ENCODE assay signal across 9 cellular contexts in the genomic region with DNA sequence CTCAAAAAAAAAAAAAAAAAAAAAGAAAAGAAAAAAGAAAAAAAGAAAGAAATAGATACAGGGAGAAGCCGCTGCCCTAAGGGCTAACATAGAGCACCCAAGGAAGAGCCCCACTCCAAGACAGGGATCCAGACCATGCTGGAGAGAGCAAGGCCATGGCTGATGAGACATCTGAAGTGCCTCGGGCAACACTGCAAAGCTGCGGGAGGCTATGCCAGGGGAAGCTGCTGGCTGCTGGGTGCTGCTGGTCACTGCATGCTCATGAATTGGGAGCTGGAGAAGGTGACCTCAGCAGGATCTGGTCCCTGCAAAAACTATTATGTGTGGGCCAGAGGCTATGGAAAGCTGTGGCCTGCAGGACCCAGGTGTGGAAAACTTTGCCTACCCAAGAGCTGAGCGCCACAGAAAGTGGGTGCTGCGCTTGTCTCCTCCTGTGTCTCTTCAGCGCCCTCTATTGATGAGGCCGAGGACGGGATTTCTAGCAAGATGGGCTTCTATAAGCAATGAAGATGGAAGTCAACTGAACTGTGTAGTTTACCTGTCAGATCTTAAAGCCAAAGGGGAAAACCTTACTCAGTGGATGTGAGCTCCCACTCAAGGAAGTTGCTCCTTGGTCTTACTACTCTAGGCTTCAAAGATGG. TPM values are rescaled to one million over a fixed set of nuclear protein-coding genes. Genes with fewer than 3 reads are reported as not detected.
DNase-seq lines count a peak whose midpoint lies in the region; ATAC-seq, FAIRE-seq and TF ChIP-seq lines count a peak whose summit lies in the region.
"Had no signal": no experiment of that assay in that cellular context is flagged by ENCODE, and none has a peak within 500 bp of the region (broad histone marks: within the 10 kb centered on the region; RNA-seq: fewer than 3 reads in every experiment).

No MANE protein-coding gene starts in this region.

- no peak overlapping the region for H2AFZ ChIP-seq in HepG2 (ENCODE audit: low read length)

- no peak for TF ChIP-seq EP300 in HepG2 (IDR thresholded peaks at IDR 0.05; ENCODE audit: low read depth in 2 of 2, low read length in 2 of 2)
- no peak for TF ChIP-seq EP300 in HepG2 (CRISPR knock-in tag; IDR thresholded peaks at IDR 0.05; ENCODE audit: borderline replicate concordance)

- peaks cover 0 to 15% of the 10 kb centered on the region in 2 experiments; a peak in 1 of 5 replicates for H3K27me3 ChIP-seq in HepG2 (ENCODE audit: control insufficient read depth in 1 of 2, insufficient read depth in 2 of 2, low read length in 2 of 2)

- H3K4me3 ChIP-seq in WI38 (ENCODE audit: low read depth, low read length) (no peak overlapping the region), cardiac fibroblast (replicated peaks in 1 of 2; ENCODE audit: low read depth in 2 of 2, low read length in 2 of 2) (no peak overlapping the region), HepG2 (replicated peaks in 1 of 3; ENCODE audit: insufficient read depth in 1 of 3, low read depth in 2 of 3, low read length in 3 of 3) (0 out of 6 replicates have a peak overlapping the region, but pooled peaks of 1 of the 3 experiments have one; percentile 26)

- no peaks in the 10 kb centered on the region for H4K20me1 ChIP-seq in HepG2 (ENCODE audit: insufficient read depth, low read length)

- POLR2A ChIA-PET in HepG2 (lab: Yijun Ruan, JAX): interaction anchor here (1.1 kb wide), 1 partner anchor 42 kb away, joined by 3 read pairs; no protein-coding TSS in a partner anchor

- no peaks in the 10 kb centered on the region for H3K36me3 ChIP-seq in HepG2 (replicated peaks in 1 of 2; ENCODE audit: control insufficient read depth in 1 of 2, insufficient read depth in 2 of 2, low read length in 2 of 2)

- intact Hi-C loops in HepG2 (cut with micrococcal nuclease; ENCODE audit: unreplicated experiment): loop anchor here (10.0 kb wide), 1 partner anchor 74 kb away; a partner anchor contains a TSS

- H3K79me2 ChIP-seq in HepG2 (ENCODE audit: insufficient read depth, low read length): no peaks in the 10 kb centered on the region

- peak; percentile 81 for FAIRE-seq in HepG2 (lab: Jason Lieb, UNC)
- FAIRE-seq: G401.6 had no signal

- peak; percentile 69 for DNase-seq in GM13976 (ENCODE audit: low spot score)
- DNase-seq in NCI-H2196 treated with DMSO at 0.1 percent for 48 hours (lab: John Stamatoyannopoulos, UW; ENCODE audit: unreplicated experiment): peak; percentile 46
- peak; percentile 82 to 83 for DNase-seq in cardiac fibroblast (ENCODE audit: low read depth in 2 of 2)
- DNase-seq in HepG2 (ENCODE audit: low spot score): peak; percentile 78
- peak; percentile 45 for DNase-seq in stimulated activated CD8-positive, alpha-beta memory T cell treated with anti-CD3 and anti-CD28 coated beads, Interleukin-12 subunit alpha, Interleukin-12 subunit beta, amount 100 ng/mL, for 24 hours (ENCODE audit: extremely low read depth)

- TF ChIP-seq CTCF in 22Rv1 (IDR thresholded peaks at IDR 0.05): peak; percentile 91
- TF ChIP-seq CTCF in GM13976 (IDR thresholded peaks at IDR 0.05; ENCODE audit: borderline replicate concordance, control extremely low read depth, extremely low read depth, insufficient read depth, missing control alignments): peak; percentile 82
- TF ChIP-seq CTCF in WI38 (IDR thresholded peaks at IDR 0.05; ENCODE audit: low read depth, low read length): peak; percentile 91
- peak; percentile 96 for TF ChIP-seq CTCF in cardiac fibroblast (IDR thresholded peaks at IDR 0.05; ENCODE audit: low read depth, low read length)
- TF ChIP-seq CTCF in HepG2 (CRISPR knock-in tag; IDR thresholded peaks at IDR 0.05): peak; percentile 89

- H3K4me2 ChIP-seq in HepG2 (ENCODE audit: low read depth, low read length): peak overlapping the region; percentile 63

- TF ChIP-seq POLR2A in HepG2 (IDR thresholded peaks at IDR 0.05; ENCODE audit: insufficient read depth in 1 of 2, low read depth in 2 of 2, low read length in 2 of 2): no peak

- peak; percentile 36; the same call in 1 of the 2 replicates for TF ChIP-seq RAD21 in HepG2 (CRISPR knock-in tag; IDR thresholded peaks at IDR 0.05)

- in situ Hi-C loops in GM13976 (cut with MboI; ENCODE audit: low sequenced_read_pairs, unreplicated experiment) (no loop called here), HepG2 (cut with HindIII; ENCODE audit: extremely low pct_ligation_motif_present, low pct_unique_long_range_greater_than_20kb) (no loop called here)

- no peak overlapping the region for H3K27ac ChIP-seq in 22Rv1
- no peak overlapping the region for H3K27ac ChIP-seq in HepG2 (ENCODE audit: extremely low read length, insufficient read depth, low read length)

- no TSS peak for BruUV-seq in HepG2 (replicated peaks; lab: Mats Ljungman, UMichigan)

- no peak overlapping the region for H3K9ac ChIP-seq in HepG2 (ENCODE audit: insufficient read depth, low read depth, low read length)

- peaks cover 20% of the 10 kb centered on the region for H3K4me1 ChIP-seq in HepG2 (ENCODE audit: insufficient read depth, low read length)

- ATAC-seq in HepG2: peak; percentile 82
- ATAC-seq in GM21723 (IDR thresholded peaks at IDR 0.05; ENCODE audit: unreplicated experiment): no peak

- no peaks in the 10 kb centered on the region for H3K9me3 ChIP-seq in HepG2 (ENCODE audit: low read length)

- WGBS in HepG2 (ENCODE audit: low lambda C conversion rate): 20% methylated on average over 8 of the region's 8 CpGs

- CTCF ChIA-PET in HepG2 (lab: Yijun Ruan, JAX; ENCODE audit: low intra/inter-chr PET ratio, low total read pairs): interaction anchor here (0.6 to 1.1 kb wide), 3 partner anchors 19 to 77 kb away, joined by 3 to 4 read pairs (median 3); no protein-coding TSS in a partner anchor

RNA-seq across cellular contexts. Expression of a gene that starts 17.3 kb away (rescaled TPM):
- total RNA-seq in HepG2 (2016; rRNA removed; fragmentation: Illumina TruSeq; extraction: Trizol): 0.49 and 0.66 TPM in 2 replicates
- 0.09 and 0.30 TPM in 2 replicates for total RNA-seq in HepG2 (2016; cell fraction: cytosol; rRNA removed; fragmentation: Illumina TruSeq; extraction: Trizol; ENCODE audit: low read depth)
- 0.18 and 0.71 TPM in 2 replicates for total RNA-seq in HepG2 (2016; cell fraction: insoluble cytoplasmic fraction; rRNA removed; fragmentation: Illumina TruSeq; extraction: Trizol)
- total RNA-seq in HepG2 (2016; cell fraction: membrane; rRNA removed; fragmentation: Illumina TruSeq; extraction: Trizol): 0.31 and 0.41 TPM in 2 replicates
- 0.63 and 0.81 TPM in 2 replicates for total RNA-seq in HepG2 (2016; cell fraction: nucleus; rRNA removed; fragmentation: Illumina TruSeq; extraction: Trizol)
- 0.56 and 0.63 TPM in 2 replicates for polyA plus RNA-seq in HepG2 (2011; rRNA removed)
- 0.25 and 0.27 TPM in 2 replicates for polyA plus RNA-seq in HepG2 (2011; cell fraction: cytosol; rRNA removed)
- 5.0 and 6.0 TPM in 2 replicates for polyA plus RNA-seq in HepG2 (2011; cell fraction: nucleus; rRNA removed)
- 0.80 and 1.1 TPM in 2 replicates for polyA plus RNA-seq in HepG2 (2012)
- polyA plus RNA-seq in HepG2 (2016; cell fraction: cytosol; fragmentation: Illumina TruSeq; extraction: Trizol; ENCODE audit: low read depth): 0.14 and 0.24 TPM in 2 replicates
- polyA plus RNA-seq in HepG2 (2016; cell fraction: insoluble cytoplasmic fraction; fragmentation: Illumina TruSeq; extraction: Trizol; ENCODE audit: low read depth): 0.30 and 0.32 TPM in 2 replicates
- 0.43 and 0.56 TPM in 2 replicates for polyA plus RNA-seq in HepG2 (2016; cell fraction: membrane; fragmentation: Illumina TruSeq; extraction: Trizol; ENCODE audit: low read depth)
- polyA plus RNA-seq in HepG2 (2016; cell fraction: nucleus; fragmentation: Illumina TruSeq; extraction: Trizol; ENCODE audit: insufficient read depth, low read depth): 2.4 TPM in 2 replicates
- polyA minus RNA-seq in HepG2 (2011; rRNA and poly(A)+ RNA removed; ENCODE audit: low replicate concordance): 0.28 and 27.8 TPM in 2 replicates
- 0.49 and 0.88 TPM in 2 replicates for polyA minus RNA-seq in HepG2 (2011; cell fraction: cytosol; rRNA and poly(A)+ RNA removed)
- polyA minus RNA-seq in HepG2 (2011; cell fraction: nucleus; rRNA and poly(A)+ RNA removed): 0.25 and 0.64 TPM in 2 replicates

RNA-seq across cellular contexts. Expression of a gene that starts 32.0 kb away (rescaled TPM):
- total RNA-seq in HepG2 (2016; rRNA removed; fragmentation: Illumina TruSeq; extraction: Trizol): not detected in 2 replicates
- total RNA-seq in HepG2 (2016; cell fraction: cytosol; rRNA removed; fragmentation: Illumina TruSeq; extraction: Trizol; ENCODE audit: low read depth): not detected in 2 replicates
- total RNA-seq in HepG2 (2016; cell fraction: insoluble cytoplasmic fraction; rRNA removed; fragmentation: Illumina TruSeq; extraction: Trizol): not detected in 2 replicates
- not detected in 2 replicates for total RNA-seq in HepG2 (2016; cell fraction: membrane; rRNA removed; fragmentation: Illumina TruSeq; extraction: Trizol)
- total RNA-seq in HepG2 (2016; cell fraction: nucleus; rRNA removed; fragmentation: Illumina TruSeq; extraction: Trizol): not detected in 2 replicates
- polyA plus RNA-seq in HepG2 (2011; rRNA removed): not detected in 2 replicates
- not detected in 2 replicates for polyA plus RNA-seq in HepG2 (2011; cell fraction: cytosol; rRNA removed)
- not detected in 2 replicates for polyA plus RNA-seq in HepG2 (2011; cell fraction: nucleus; rRNA removed)
- not detected in 2 replicates for polyA plus RNA-seq in HepG2 (2012)
- not detected in 2 replicates for polyA plus RNA-seq in HepG2 (2016; cell fraction: cytosol; fragmentation: Illumina TruSeq; extraction: Trizol; ENCODE audit: low read depth)
- not detected in 2 replicates for polyA plus RNA-seq in HepG2 (2016; cell fraction: insoluble cytoplasmic fraction; fragmentation: Illumina TruSeq; extraction: Trizol; ENCODE audit: low read depth)
- polyA plus RNA-seq in HepG2 (2016; cell fraction: membrane; fragmentation: Illumina TruSeq; extraction: Trizol; ENCODE audit: low read depth): not detected in 2 replicates
- polyA plus RNA-seq in HepG2 (2016; cell fraction: nucleus; fragmentation: Illumina TruSeq; extraction: Trizol; ENCODE audit: insufficient read depth, low read depth): not detected in 2 replicates
- polyA minus RNA-seq in HepG2 (2011; rRNA and poly(A)+ RNA removed; ENCODE audit: low replicate concordance): 0.51 TPM in 1 of 2 replicates, not detected in the other
- polyA minus RNA-seq in HepG2 (2011; cell fraction: cytosol; rRNA and poly(A)+ RNA removed): not detected in 2 replicates
- polyA minus RNA-seq in HepG2 (2011; cell fraction: nucleus; rRNA and poly(A)+ RNA removed): not detected in 2 replicates

RNA-seq across cellular contexts. Expression of a gene that starts 41.4 kb away (rescaled TPM):
- 44.9 and 109 TPM in 2 replicates for total RNA-seq in HepG2 (2016; rRNA removed; fragmentation: Illumina TruSeq; extraction: Trizol)
- total RNA-seq in HepG2 (2016; cell fraction: cytosol; rRNA removed; fragmentation: Illumina TruSeq; extraction: Trizol; ENCODE audit: low read depth): 15.0 and 17.3 TPM in 2 replicates
- 41.0 and 117 TPM in 2 replicates for total RNA-seq in HepG2 (2016; cell fraction: insoluble cytoplasmic fraction; rRNA removed; fragmentation: Illumina TruSeq; extraction: Trizol)
- total RNA-seq in HepG2 (2016; cell fraction: membrane; rRNA removed; fragmentation: Illumina TruSeq; extraction: Trizol): 35.2 and 38.9 TPM in 2 replicates
- total RNA-seq in HepG2 (2016; cell fraction: nucleus; rRNA removed; fragmentation: Illumina TruSeq; extraction: Trizol): 80.6 and 90.0 TPM in 2 replicates
- polyA plus RNA-seq in HepG2 (2011; rRNA removed): 40.4 and 47.8 TPM in 2 replicates
- 35.5 and 44.1 TPM in 2 replicates for polyA plus RNA-seq in HepG2 (2011; cell fraction: cytosol; rRNA removed)
- 29.5 and 32.3 TPM in 2 replicates for polyA plus RNA-seq in HepG2 (2011; cell fraction: nucleus; rRNA removed)
- polyA plus RNA-seq in HepG2 (2012): 64.9 and 76.3 TPM in 2 replicates
- polyA plus RNA-seq in HepG2 (2016; cell fraction: cytosol; fragmentation: Illumina TruSeq; extraction: Trizol; ENCODE audit: low read depth): 13.3 and 16.5 TPM in 2 replicates
- 40.4 and 42.0 TPM in 2 replicates for polyA plus RNA-seq in HepG2 (2016; cell fraction: insoluble cytoplasmic fraction; fragmentation: Illumina TruSeq; extraction: Trizol; ENCODE audit: low read depth)
- 25.2 and 28.0 TPM in 2 replicates for polyA plus RNA-seq in HepG2 (2016; cell fraction: membrane; fragmentation: Illumina TruSeq; extraction: Trizol; ENCODE audit: low read depth)
- 122 and 134 TPM in 2 replicates for polyA plus RNA-seq in HepG2 (2016; cell fraction: nucleus; fragmentation: Illumina TruSeq; extraction: Trizol; ENCODE audit: insufficient read depth, low read depth)
- polyA minus RNA-seq in HepG2 (2011; rRNA and poly(A)+ RNA removed; ENCODE audit: low replicate concordance): 4.0 and 58.3 TPM in 2 replicates
- polyA minus RNA-seq in HepG2 (2011; cell fraction: cytosol; rRNA and poly(A)+ RNA removed): 26.4 and 32.5 TPM in 2 replicates
- polyA minus RNA-seq in HepG2 (2011; cell fraction: nucleus; rRNA and poly(A)+ RNA removed): 7.3 and 8.3 TPM in 2 replicates

RNA-seq across cellular contexts. Expression of a gene that starts 44.0 kb away (rescaled TPM):
- 55.7 and 63.1 TPM in 2 replicates for total RNA-seq in HepG2 (2016; rRNA removed; fragmentation: Illumina TruSeq; extraction: Trizol)
- total RNA-seq in HepG2 (2016; cell fraction: cytosol; rRNA removed; fragmentation: Illumina TruSeq; extraction: Trizol; ENCODE audit: low read depth): 15.1 and 18.0 TPM in 2 replicates
- total RNA-seq in HepG2 (2016; cell fraction: insoluble cytoplasmic fraction; rRNA removed; fragmentation: Illumina TruSeq; extraction: Trizol): 55.6 and 65.9 TPM in 2 replicates
- 28.2 and 32.2 TPM in 2 replicates for total RNA-seq in HepG2 (2016; cell fraction: membrane; rRNA removed; fragmentation: Illumina TruSeq; extraction: Trizol)
- total RNA-seq in HepG2 (2016; cell fraction: nucleus; rRNA removed; fragmentation: Illumina TruSeq; extraction: Trizol): 23.2 and 25.5 TPM in 2 replicates
- polyA plus RNA-seq in HepG2 (2011; rRNA removed): 15.8 and 16.8 TPM in 2 replicates
- 15.3 and 20.1 TPM in 2 replicates for polyA plus RNA-seq in HepG2 (2011; cell fraction: cytosol; rRNA removed)
- polyA plus RNA-seq in HepG2 (2011; cell fraction: nucleus; rRNA removed): 19.9 and 20.4 TPM in 2 replicates
- 8.8 and 11.6 TPM in 2 replicates for polyA plus RNA-seq in HepG2 (2012)
- 11.6 and 12.3 TPM in 2 replicates for polyA plus RNA-seq in HepG2 (2016; cell fraction: cytosol; fragmentation: Illumina TruSeq; extraction: Trizol; ENCODE audit: low read depth)
- polyA plus RNA-seq in HepG2 (2016; cell fraction: insoluble cytoplasmic fraction; fragmentation: Illumina TruSeq; extraction: Trizol; ENCODE audit: low read depth): 54.5 and 57.6 TPM in 2 replicates
- 20.8 and 22.1 TPM in 2 replicates for polyA plus RNA-seq in HepG2 (2016; cell fraction: membrane; fragmentation: Illumina TruSeq; extraction: Trizol; ENCODE audit: low read depth)
- 38.8 and 42.9 TPM in 2 replicates for polyA plus RNA-seq in HepG2 (2016; cell fraction: nucleus; fragmentation: Illumina TruSeq; extraction: Trizol; ENCODE audit: insufficient read depth, low read depth)
- polyA minus RNA-seq in HepG2 (2011; rRNA and poly(A)+ RNA removed; ENCODE audit: low replicate concordance): 8.1 and 30.0 TPM in 2 replicates
- 2.9 TPM in 2 replicates for polyA minus RNA-seq in HepG2 (2011; cell fraction: cytosol; rRNA and poly(A)+ RNA removed)
- polyA minus RNA-seq in HepG2 (2011; cell fraction: nucleus; rRNA and poly(A)+ RNA removed): 4.2 and 5.5 TPM in 2 replicates

RNA-seq across cellular contexts. Expression of a gene that starts 49.8 kb away (rescaled TPM):
- 176 and 220 TPM in 2 replicates for total RNA-seq in HepG2 (2016; rRNA removed; fragmentation: Illumina TruSeq; extraction: Trizol)
- 133 and 141 TPM in 2 replicates for total RNA-seq in HepG2 (2016; cell fraction: cytosol; rRNA removed; fragmentation: Illumina TruSeq; extraction: Trizol; ENCODE audit: low read depth)
- 177 and 218 TPM in 2 replicates for total RNA-seq in HepG2 (2016; cell fraction: insoluble cytoplasmic fraction; rRNA removed; fragmentation: Illumina TruSeq; extraction: Trizol)
- total RNA-seq in HepG2 (2016; cell fraction: membrane; rRNA removed; fragmentation: Illumina TruSeq; extraction: Trizol): 207 and 224 TPM in 2 replicates
- total RNA-seq in HepG2 (2016; cell fraction: nucleus; rRNA removed; fragmentation: Illumina TruSeq; extraction: Trizol): 59.8 and 61.7 TPM in 2 replicates
- polyA plus RNA-seq in HepG2 (2011; rRNA removed): 59.1 and 72.9 TPM in 2 replicates
- polyA plus RNA-seq in HepG2 (2011; cell fraction: cytosol; rRNA removed): 47.3 and 64.8 TPM in 2 replicates
- polyA plus RNA-seq in HepG2 (2011; cell fraction: nucleus; rRNA removed): 29.2 and 31.9 TPM in 2 replicates
- polyA plus RNA-seq in HepG2 (2012): 61.7 and 65.2 TPM in 2 replicates
- polyA plus RNA-seq in HepG2 (2016; cell fraction: cytosol; fragmentation: Illumina TruSeq; extraction: Trizol; ENCODE audit: low read depth): 196 and 219 TPM in 2 replicates
- 200 and 221 TPM in 2 replicates for polyA plus RNA-seq in HepG2 (2016; cell fraction: insoluble cytoplasmic fraction; fragmentation: Illumina TruSeq; extraction: Trizol; ENCODE audit: low read depth)
- polyA plus RNA-seq in HepG2 (2016; cell fraction: membrane; fragmentation: Illumina TruSeq; extraction: Trizol; ENCODE audit: low read depth): 191 and 200 TPM in 2 replicates
- polyA plus RNA-seq in HepG2 (2016; cell fraction: nucleus; fragmentation: Illumina TruSeq; extraction: Trizol; ENCODE audit: insufficient read depth, low read depth): 108 and 120 TPM in 2 replicates
- 32.6 and 71.9 TPM in 2 replicates for polyA minus RNA-seq in HepG2 (2011; rRNA and poly(A)+ RNA removed; ENCODE audit: low replicate concordance)
- 12.0 and 13.8 TPM in 2 replicates for polyA minus RNA-seq in HepG2 (2011; cell fraction: cytosol; rRNA and poly(A)+ RNA removed)
- 4.4 and 5.2 TPM in 2 replicates for polyA minus RNA-seq in HepG2 (2011; cell fraction: nucleus; rRNA and poly(A)+ RNA removed)
